ENCODE assay signal across 21 cellular contexts in the genomic region with DNA sequence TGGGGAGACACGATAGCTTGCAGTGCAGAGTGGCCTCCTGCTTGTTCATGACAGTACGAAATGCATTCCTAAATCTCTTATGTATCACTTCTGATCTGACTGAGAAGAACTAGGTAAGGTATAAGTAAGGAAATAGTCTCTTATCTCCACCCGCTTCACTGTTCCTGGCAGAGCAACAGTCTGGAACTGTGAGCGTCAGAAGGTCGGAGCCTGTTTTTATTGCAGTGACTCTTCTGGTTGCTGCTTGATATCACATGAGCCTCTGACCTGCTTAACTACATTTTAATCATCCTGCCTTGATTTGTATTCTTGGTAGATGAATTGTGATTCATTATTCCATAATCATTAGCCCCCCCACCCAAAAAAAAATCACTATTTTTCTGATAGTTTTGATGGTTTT.
DNase-seq lines count a peak whose midpoint lies in the region; TF ChIP-seq lines count a peak whose summit lies in the region.
"Had no signal": no experiment of that assay in that cellular context is flagged by ENCODE, and none has a peak within 500 bp of the region (broad histone marks: within the 10 kb centered on the region; RNA-seq: fewer than 3 reads in every experiment).

No MANE protein-coding gene starts in this region.

- TF ChIP-seq EP300 in esophagus muscularis mucosa (IDR thresholded peaks at IDR 0.05): no peak
- TF ChIP-seq EP300 in sigmoid colon (IDR thresholded peaks at IDR 0.05): peak in 3 of 4 donors; percentile 34 to 93 (median 58)

- H3K27me3 ChIP-seq in esophagus muscularis mucosa (no peaks in the 10 kb centered on the region), sigmoid colon (no peaks in the 10 kb centered on the region)

- CTCF ChIA-PET in activated CD4-positive, alpha-beta memory T cell treated with anti-CD3 and anti-CD28 coated beads, Interleukin-2, amount 10 ng/mL, durations not matched to agents 7 days and 5 days (lab: Charles Lee): no interaction called here

- WGBS in esophagus muscularis mucosa: 34% methylated on average over 5 of the region's 5 CpGs
- WGBS in sigmoid colon, 2 donors: 26 to 61% methylated on average over 5 of the region's 5 CpGs

- no peak for TF ChIP-seq CTCF in esophagus muscularis mucosa (IDR thresholded peaks at IDR 0.05)
- no peak for TF ChIP-seq CTCF in sigmoid colon (IDR thresholded peaks at IDR 0.05)

- no peaks in the 10 kb centered on the region for H3K4me1 Mint-ChIP-seq in activated CD4-positive, alpha-beta memory T cell treated with anti-CD3 and anti-CD28 coated beads, Interleukin-2, amount 10 ng/mL, durations not matched to agents 7 days and 5 days

- TF ChIP-seq POLR2A in esophagus muscularis mucosa (IDR thresholded peaks at IDR 0.05; ENCODE audit: low read depth) (no peak), sigmoid colon (IDR thresholded peaks at IDR 0.05) (peak in 1 of 2 donors; percentile 21)

- H3K9me3 Mint-ChIP-seq in activated CD4-positive, alpha-beta memory T cell treated with anti-CD3 and anti-CD28 coated beads, Interleukin-2, amount 10 ng/mL, durations not matched to agents 7 days and 5 days: peaks cover 8% of the 10 kb centered on the region
- H3K9me3 Mint-ChIP-seq: HFFc6 had no signal

- intact Hi-C loops in esophagus muscularis mucosa (cut with DNase I) (no loop called here), sigmoid colon (cut with DNase I) (no loop called here)

- no peak overlapping the region for H3K27ac Mint-ChIP-seq in activated CD4-positive, alpha-beta memory T cell treated with anti-CD3 and anti-CD28 coated beads, Interleukin-2, amount 10 ng/mL, durations not matched to agents 7 days and 5 days
- H3K27ac Mint-ChIP-seq: endodermal cell, HFFc6 had no signal

- H3K4me3 ChIP-seq in esophagus muscularis mucosa: no peak overlapping the region
- H3K4me3 ChIP-seq in sigmoid colon: no peak overlapping the region

- peaks cover 16% of the 10 kb centered on the region for H3K27me3 Mint-ChIP-seq in activated CD4-positive, alpha-beta memory T cell treated with anti-CD3 and anti-CD28 coated beads, Interleukin-2, amount 10 ng/mL, durations not matched to agents 7 days and 5 days

- H3K4me1 ChIP-seq in esophagus muscularis mucosa (peaks cover 93 to 100% (median 97%) of the 10 kb centered on the region in 4 donors), sigmoid colon (peaks cover 0 to 95% (median 92%) of the 10 kb centered on the region in 4 donors)

- H3K9me3 ChIP-seq in esophagus muscularis mucosa: no peaks in the 10 kb centered on the region
- no peaks in the 10 kb centered on the region for H3K9me3 ChIP-seq in sigmoid colon

- H3K4me3 Mint-ChIP-seq in activated CD4-positive, alpha-beta memory T cell treated with anti-CD3 and anti-CD28 coated beads, Interleukin-2, amount 10 ng/mL, durations not matched to agents 7 days and 5 days: no peak overlapping the region
- H3K4me3 Mint-ChIP-seq: endodermal cell, HFFc6 had no signal

- H3K36me3 ChIP-seq in esophagus muscularis mucosa: no peaks in the 10 kb centered on the region
- no peaks in the 10 kb centered on the region for H3K36me3 ChIP-seq in sigmoid colon

- DNase-seq in HT-29 (ENCODE audit: low spot score) (peak; percentile 15), esophagus muscularis mucosa (ENCODE audit: extremely low spot score) (no peak), kidney glomerular epithelial cell (lab: John Stamatoyannopoulos, UW) (peak; percentile 43), sigmoid colon (no peak), middle frontal gyrus (ENCODE audit: extremely low spot score, low spot score) (no peak), T-helper 9 cell (no peak), HK-2 (ENCODE audit: unreplicated experiment) (no peak)
- DNase-seq in activated CD4-positive, alpha-beta memory T cell treated with anti-CD3 and anti-CD28 coated beads, Interleukin-2, amount 10 ng/mL, durations not matched to agents 7 days and 5 days: no peak
- DNase-seq: ACHN; activated CD4-positive, alpha-beta T cell treated with anti-CD3 and anti-CD28 coated beads for 4 hours; activated CD8-positive, alpha-beta memory T cell treated with anti-CD3 and anti-CD28 coated beads, Interleukin-2, amount 50 U/mL, for 4 hours; activated effector memory CD4-positive, alpha-beta T cell treated with anti-CD3 and anti-CD28 coated beads, Interleukin-2, amount 50 U/mL, for 16 hours; amniotic stem cell; DMS79 treated with DMSO at 0.1 percent for 48 hours; endodermal cell; HFFc6; NCI-H1417 treated with DMSO at 0.1 percent for 48 hours; NCI-H774; occipital lobe; PC-3; small intestine had no signal

- no peaks in the 10 kb centered on the region for H3K36me3 Mint-ChIP-seq in activated CD4-positive, alpha-beta memory T cell treated with anti-CD3 and anti-CD28 coated beads, Interleukin-2, amount 10 ng/mL, durations not matched to agents 7 days and 5 days (ENCODE audit: low read depth)

- POLR2A ChIA-PET in activated CD4-positive, alpha-beta memory T cell treated with anti-CD3 and anti-CD28 coated beads, Interleukin-2, amount 10 ng/mL, durations not matched to agents 7 days and 5 days (lab: Charles Lee): no interaction called here

- H3K27ac ChIP-seq in esophagus muscularis mucosa (replicated peaks in 1 of 4) (peak overlapping the region; percentile 74 to 91 (median 76)), sigmoid colon (peak overlapping the region; percentile 68 to 100 (median 84))

Comparison
In these comparisons a context has a peak if more than half of its experiments do, and no peak if none do; other contexts are left out.
1. DNase-seq: peak in HT-29 (single experiment) and kidney glomerular epithelial cell (single experiment); none in esophagus muscularis mucosa (single experiment), sigmoid colon (single experiment), middle frontal gyrus (single experiment), T-helper 9 cell (single experiment), HK-2 (single experiment) and activated CD4-positive, alpha-beta memory T cell treated with anti-CD3 and anti-CD28 coated beads, Interleukin-2, amount 10 ng/mL, durations not matched to agents 7 days and 5 days (single experiment).